In the genomic region with DNA sequence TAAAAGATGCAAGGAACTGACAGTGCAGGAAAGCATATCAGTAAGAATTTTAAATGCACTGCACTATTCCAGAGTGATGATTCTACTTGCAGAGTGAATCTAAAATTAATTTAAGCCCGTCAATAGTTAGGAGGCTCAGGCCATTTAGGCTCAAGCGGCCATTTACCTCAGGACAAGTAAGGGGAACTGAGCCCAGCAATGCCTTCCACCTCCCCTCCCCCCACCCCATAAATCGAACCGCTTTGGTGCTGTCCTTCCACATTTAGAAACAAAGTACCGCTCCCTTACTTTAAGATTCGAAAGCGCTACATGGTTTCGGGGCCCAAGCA, we compare ENCODE assay signal across 8 cellular contexts. TPM values are rescaled to one million over a fixed set of nuclear protein-coding genes. Genes with fewer than 3 reads are reported as not detected.
DNase-seq lines count a peak whose midpoint lies in the region.

No MANE protein-coding gene starts in this region.

- H3K36me3 ChIP-seq in SK-N-MC (ENCODE audit: insufficient read depth, low read length), result peaks cover 40% of the 10 kb centered on the region
- peaks cover 30% of the 10 kb centered on the region for H3K36me3 ChIP-seq in neuron (ENCODE audit: insufficient read depth, low read length)

- peak overlapping the region; percentile 50 for H2AFZ ChIP-seq in neuron (ENCODE audit: low read depth, low read length)

- peak overlapping the region; percentile 63 for H3K27ac Mint-ChIP-seq in activated naive CD4-positive, alpha-beta T cell treated with anti-CD3 and anti-CD28 coated beads for 36 hours

- peaks cover 24% of the 10 kb centered on the region for H3K36me3 Mint-ChIP-seq in activated naive CD4-positive, alpha-beta T cell treated with anti-CD3 and anti-CD28 coated beads for 36 hours (ENCODE audit: low read depth)

- H3K4me3 ChIP-seq in SK-N-MC, result peak overlapping the region; percentile 80
- H3K4me3 ChIP-seq in neuron (ENCODE audit: low read length), result peak overlapping the region; percentile 58

- peaks cover 25% of the 10 kb centered on the region for H3K4me1 Mint-ChIP-seq in activated naive CD4-positive, alpha-beta T cell treated with anti-CD3 and anti-CD28 coated beads for 36 hours (ENCODE audit: low read depth)

- peak overlapping the region; percentile 84 for H3K9ac ChIP-seq in SK-N-MC (ENCODE audit: insufficient read length)

- no peaks in the 10 kb centered on the region for H3K9me3 ChIP-seq in SK-N-MC (ENCODE audit: low read depth, low read length)
- no peaks in the 10 kb centered on the region for H3K9me3 ChIP-seq in neuron (ENCODE audit: low read length)

- no peaks in the 10 kb centered on the region for H3K27me3 Mint-ChIP-seq in activated naive CD4-positive, alpha-beta T cell treated with anti-CD3 and anti-CD28 coated beads for 36 hours (ENCODE audit: low read depth)

- no peaks in the 10 kb centered on the region for H3K9me3 Mint-ChIP-seq in activated naive CD4-positive, alpha-beta T cell treated with anti-CD3 and anti-CD28 coated beads for 36 hours

- no peak overlapping the region for H3K27ac ChIP-seq in SK-N-MC

- H3K27me3 ChIP-seq in neuron (ENCODE audit: insufficient read depth, low read length), result peaks cover 2% of the 10 kb centered on the region

- H3K4me3 Mint-ChIP-seq in activated naive CD4-positive, alpha-beta T cell treated with anti-CD3 and anti-CD28 coated beads for 36 hours, result peak overlapping the region; percentile 99

- DNase-seq in activated naive CD4-positive, alpha-beta T cell treated with anti-CD3 and anti-CD28 coated beads for 36 hours, result no peak
- no peak for DNase-seq in activated naive CD4-positive, alpha-beta T cell treated with Interleukin-2 at 50 U/mL for 16 hours
- DNase-seq in SK-N-MC (ENCODE audit: low read depth, low spot score), result no peak
- DNase-seq in fibroblast of peridontal ligament (ENCODE audit: extremely low read depth), result peak; percentile 9
- DNase-seq in DMS153 treated with DMSO at 0.1 percent for 48 hours (lab: John Stamatoyannopoulos, UW; ENCODE audit: unreplicated experiment), result no peak
- DNase-seq in NCI-H1436 treated with DMSO at 0.1 percent for 48 hours (lab: John Stamatoyannopoulos, UW), result no peak
- no peak for DNase-seq in LoVo (ENCODE audit: low spot score)

- CTCF ChIA-PET in activated naive CD4-positive, alpha-beta T cell treated with anti-CD3 and anti-CD28 coated beads for 36 hours (lab: Charles Lee), result no interaction called here

- no peaks in the 10 kb centered on the region for H3K4me1 ChIP-seq in neuron (ENCODE audit: insufficient read depth, low read length)

- intact Hi-C loops in activated naive CD4-positive, alpha-beta T cell treated with anti-CD3 and anti-CD28 coated beads for 36 hours (cut with micrococcal nuclease), result loop anchor here (1.0 to 10.0 kb wide), 8 partner anchors 17 to 973 kb away; a partner anchor contains a TSS

RNA-seq across cellular contexts. Expression of a gene that starts 0.7 kb away (rescaled TPM):
- 10 to 100 TPM; 10.4 to 11.1 TPM for total RNA-seq in activated naive CD4-positive, alpha-beta T cell treated with anti-CD3 and anti-CD28 coated beads for 36 hours
